Comparison of ENCODE assay signal across 8 cellular contexts in the genomic region with DNA sequence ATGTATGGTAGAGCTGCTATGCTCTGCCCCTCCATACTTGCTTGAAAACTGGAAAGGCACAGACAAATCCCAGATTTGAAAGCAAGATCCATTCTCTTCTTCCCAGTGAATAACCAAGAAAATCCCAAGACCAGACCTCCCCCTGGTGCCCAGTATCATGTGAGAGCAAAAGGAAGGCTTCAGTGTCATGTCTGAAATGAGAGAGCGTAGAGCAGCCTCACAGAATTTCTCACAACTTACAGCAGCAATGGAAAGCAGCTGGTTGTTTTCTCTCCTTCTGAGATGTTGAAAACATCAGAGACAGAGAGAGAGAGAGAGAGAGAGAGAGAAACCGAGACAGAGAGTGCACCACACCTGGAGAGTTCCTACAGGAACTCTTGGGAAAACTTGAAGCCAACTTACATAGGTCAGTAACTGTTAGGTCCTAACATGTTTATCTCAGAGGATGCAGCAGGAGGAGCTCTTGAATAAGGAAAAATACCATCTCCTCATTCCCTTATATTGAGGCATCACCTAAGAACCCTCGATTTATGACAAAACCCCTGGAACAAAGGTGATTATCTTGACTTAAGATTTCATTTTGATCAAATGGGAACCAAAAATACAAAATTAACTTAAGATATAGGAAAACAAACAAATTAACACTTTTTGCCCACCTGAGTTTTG.
DNase-seq lines count a peak whose midpoint lies in the region; ATAC-seq and TF ChIP-seq lines count a peak whose summit lies in the region.

No MANE protein-coding gene starts in this region.

- peaks cover 7% of the 10 kb centered on the region; the same call in 1 of the 2 replicates for H3K4me1 ChIP-seq in Caco-2
- H3K4me1 ChIP-seq in left lung, result no peaks in the 10 kb centered on the region
- H3K4me1 ChIP-seq in naive thymus-derived CD4-positive, alpha-beta T cell (ENCODE audit: control insufficient read depth in 2 of 2, insufficient read depth in 2 of 2, low read length in 2 of 2), result no peaks in the 10 kb centered on the region
- peaks cover 0 to 19% (median 14%) of the 10 kb centered on the region in 4 donors for H3K4me1 ChIP-seq in sigmoid colon

- no peaks in the 10 kb centered on the region for H3K27me3 Mint-ChIP-seq in Caco-2 (ENCODE audit: insufficient read depth, unreplicated experiment)
- H3K27me3 Mint-ChIP-seq in naive thymus-derived CD4-positive, alpha-beta T cell, result peaks cover 0 to 4% (median 0%) of the 10 kb centered on the region in 5 donors

- H3K27ac ChIP-seq in left lung (no peak overlapping the region), sigmoid colon (no peak overlapping the region)
- H3K27ac ChIP-seq in naive thymus-derived CD4-positive, alpha-beta T cell (ENCODE audit: low read depth, low read length), result no peak overlapping the region

- CTCF ChIA-PET in Caco-2 (lab: Charles Lee), result interaction anchor here (0.6 to 3.0 kb wide), 4 partner anchors 11 to 87 kb away, joined by 3 to 10 read pairs (median 4); no protein-coding TSS in a partner anchor
- CTCF ChIA-PET in naive thymus-derived CD4-positive, alpha-beta T cell (lab: Charles Lee), result no interaction called here

- no peak for TF ChIP-seq POLR2A in sigmoid colon (IDR thresholded peaks at IDR 0.05)

- 38 to 42% methylated on average over 3 of the region's 3 CpGs for WGBS in sigmoid colon, 2 donors

- in situ Hi-C loops in T47D (cut with HindIII; ENCODE audit: low pct_unique_long_range_greater_than_20kb, low sequenced_read_pairs), result no loop called here

- no peaks in the 10 kb centered on the region for H3K9me3 ChIP-seq in Caco-2
- no peaks in the 10 kb centered on the region for H3K9me3 ChIP-seq in left lung
- no peaks in the 10 kb centered on the region for H3K9me3 ChIP-seq in naive thymus-derived CD4-positive, alpha-beta T cell (ENCODE audit: control insufficient read depth in 2 of 3, low read length in 3 of 3)
- no peaks in the 10 kb centered on the region for H3K9me3 ChIP-seq in sigmoid colon

- H3K4me3 Mint-ChIP-seq in Caco-2 (ENCODE audit: unreplicated experiment), result peak overlapping the region; percentile 2
- no peak overlapping the region for H3K4me3 Mint-ChIP-seq in naive thymus-derived CD4-positive, alpha-beta T cell

- BruUV-seq in Caco-2 (replicated peaks; lab: Mats Ljungman, UMichigan), result no TSS peak

- H3K27me3 ChIP-seq in Caco-2 (replicated peaks; ENCODE audit: control insufficient read depth, insufficient read depth, low read length), result no peaks in the 10 kb centered on the region
- no peaks in the 10 kb centered on the region for H3K27me3 ChIP-seq in left lung
- H3K27me3 ChIP-seq in naive thymus-derived CD4-positive, alpha-beta T cell (ENCODE audit: control insufficient read depth in 2 of 2, insufficient read depth in 2 of 2, low read length in 2 of 2), result no peaks in the 10 kb centered on the region
- H3K27me3 ChIP-seq in sigmoid colon, result no peaks in the 10 kb centered on the region

- H3K4me3 ChIP-seq in Caco-2 (ENCODE audit: low read depth, low read length) (no peak overlapping the region), left lung (no peak overlapping the region), sigmoid colon (no peak overlapping the region)
- no peak overlapping the region for H3K4me3 ChIP-seq in naive thymus-derived CD4-positive, alpha-beta T cell (ENCODE audit: low read length)

- no peak for TF ChIP-seq EP300 in sigmoid colon (IDR thresholded peaks at IDR 0.05)

- peaks cover 28% of the 10 kb centered on the region for H3K4me1 Mint-ChIP-seq in Caco-2 (ENCODE audit: low read depth, unreplicated experiment)
- H3K4me1 Mint-ChIP-seq in naive thymus-derived CD4-positive, alpha-beta T cell, result no peaks in the 10 kb centered on the region

- TF ChIP-seq CTCF in Caco-2 (IDR thresholded peaks at IDR 0.05; ENCODE audit: insufficient read depth in 1 of 2, low read depth in 1 of 2, low read length in 1 of 2, severe bottlenecking in 1 of 2, unreplicated experiment in 1 of 2) (peak; percentile 41 to 62), left lung (IDR thresholded peaks at IDR 0.05) (peak; percentile 14 to 23), sigmoid colon (IDR thresholded peaks at IDR 0.05) (peak in 2 of 4 experiments; percentile 22 to 43)

- ATAC-seq in left lung, result peak; percentile 93
- ATAC-seq in HG03378 (IDR thresholded peaks at IDR 0.05; ENCODE audit: unreplicated experiment), result no peak
- no peak for ATAC-seq in naive thymus-derived CD4-positive, alpha-beta T cell

- no peaks in the 10 kb centered on the region for H3K9me3 Mint-ChIP-seq in Caco-2 (ENCODE audit: unreplicated experiment)
- H3K9me3 Mint-ChIP-seq in naive thymus-derived CD4-positive, alpha-beta T cell, result peaks cover 0 to 10% (median 4%) of the 10 kb centered on the region in 11 donors

- no peaks in the 10 kb centered on the region for H3K36me3 Mint-ChIP-seq in Caco-2 (ENCODE audit: insufficient read depth, unreplicated experiment)
- H3K36me3 Mint-ChIP-seq in naive thymus-derived CD4-positive, alpha-beta T cell, result no peaks in the 10 kb centered on the region

- POLR2A ChIA-PET in Caco-2 (lab: Charles Lee), result no interaction called here
- POLR2A ChIA-PET in naive thymus-derived CD4-positive, alpha-beta T cell (lab: Charles Lee), result no interaction called here

- DNase-seq in Caco-2, result peak in 1 of 2 experiments; percentile 52
- peak; percentile 47 to 59 for DNase-seq in Kasumi-1 (lab: John Stamatoyannopoulos, UW)
- peak; percentile 34 to 83 for DNase-seq in T47D (ENCODE audit: low read depth in 1 of 2, low spot score in 1 of 2)
- no peak for DNase-seq in left lung
- DNase-seq in NK-92 treated with Interleukin-12 subunit alpha and Interleukin-12 subunit beta, amount 100 ng/mL, for 24 hours (lab: John Stamatoyannopoulos, UW), result no peak
- DNase-seq in naive thymus-derived CD4-positive, alpha-beta T cell, result no peak
- DNase-seq in sigmoid colon, result no peak

- intact Hi-C loops in Caco-2 (cut with micrococcal nuclease; ENCODE audit: unreplicated experiment) (loop anchor here (1.0 to 2.0 kb wide), 5 partner anchors 87 to 380 kb away; no protein-coding TSS in a partner anchor), left lung (cut with DNase I) (no loop called here), sigmoid colon (cut with DNase I) (no loop called here)
- intact Hi-C loops in naive thymus-derived CD4-positive, alpha-beta T cell (cut with micrococcal nuclease), result no loop called here

- H3K27ac Mint-ChIP-seq in Caco-2 (ENCODE audit: unreplicated experiment), result peak overlapping the region; percentile 15
- H3K27ac Mint-ChIP-seq in naive thymus-derived CD4-positive, alpha-beta T cell, result no peak overlapping the region

- H3K36me3 ChIP-seq in Caco-2 (ENCODE audit: control insufficient read depth, insufficient read depth, low read length), result no peaks in the 10 kb centered on the region
- no peaks in the 10 kb centered on the region for H3K36me3 ChIP-seq in left lung
- H3K36me3 ChIP-seq in naive thymus-derived CD4-positive, alpha-beta T cell (ENCODE audit: control insufficient read depth in 2 of 3, insufficient read depth in 3 of 3, low read length in 3 of 3), result no peaks in the 10 kb centered on the region
- no peaks in the 10 kb centered on the region for H3K36me3 ChIP-seq in sigmoid colon

Comparison
In these comparisons a context has a peak if more than half of its experiments do, and no peak if none do; other contexts are left out.
1. DNase-seq: peak in Kasumi-1 (2 of 2) and T47D (2 of 2); none in left lung (0 of 2), NK-92 treated with Interleukin-12 subunit alpha and Interleukin-12 subunit beta, amount 100 ng/mL, for 24 hours (single experiment), naive thymus-derived CD4-positive, alpha-beta T cell (0 of 9) and sigmoid colon (single experiment).